Comparison of ENCODE assay signal across 1 cellular context in the genomic region with DNA sequence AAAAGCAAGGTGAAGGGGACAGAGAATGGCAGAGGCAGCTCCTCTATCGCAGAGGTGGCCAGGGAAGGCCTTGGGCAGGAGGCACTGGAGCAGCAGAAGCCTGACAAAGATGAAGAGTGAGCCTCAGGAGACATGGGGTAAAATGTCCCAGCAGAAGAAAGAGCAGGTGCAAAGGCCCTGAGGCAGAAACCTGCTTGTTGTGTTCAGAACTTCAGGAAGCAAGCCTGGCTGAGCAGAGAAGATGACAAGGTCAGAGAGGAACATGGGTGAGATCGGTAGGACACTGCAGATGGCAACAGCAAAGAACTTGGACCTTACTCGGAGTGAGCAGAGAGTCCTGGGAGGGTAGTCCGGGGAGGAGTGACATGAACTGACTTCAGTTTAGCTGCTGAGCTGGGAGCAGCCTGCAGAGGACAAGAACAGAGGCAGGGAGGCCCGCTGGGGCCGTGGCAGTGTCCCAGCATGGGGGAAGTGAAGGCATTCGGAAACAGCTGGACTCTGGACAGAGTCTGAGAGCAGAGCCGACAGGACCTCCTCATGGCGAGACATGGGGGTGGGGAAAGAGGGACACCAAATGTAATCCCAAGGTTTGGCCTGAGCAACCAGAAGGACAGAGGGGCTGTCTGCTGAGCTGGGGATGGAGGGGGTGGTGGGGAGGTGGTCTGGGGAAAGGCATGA.
TF ChIP-seq lines count a peak whose summit lies in the region.

No MANE protein-coding gene starts in this region.

TF ChIP-seq in HepG2, 621 proteins besides CTCF, POLR2A, EP300 and RAD21 (continued from another document and continues in another):
- TF ChIP-seq ZNF3 (CRISPR knock-in tag; IDR thresholded peaks at IDR 0.05) = no peak
- 0 out of 2 replicates have a peak, but pooled peaks have one; percentile 12 for TF ChIP-seq ZNF333 (CRISPR knock-in tag; IDR thresholded peaks at IDR 0.05; ENCODE audit: borderline replicate concordance)
- no peak for TF ChIP-seq MAF1 (CRISPR knock-in tag; IDR thresholded peaks at IDR 0.05; ENCODE audit: borderline replicate concordance)
- no peak for TF ChIP-seq ZNF674 (CRISPR knock-in tag; IDR thresholded peaks at IDR 0.05; ENCODE audit: low read depth)
- TF ChIP-seq MEIS2 (CRISPR knock-in tag; IDR thresholded peaks at IDR 0.05) = 0 out of 2 replicates have a peak, but pooled peaks have one; percentile 3
- TF ChIP-seq, protein P1, sequence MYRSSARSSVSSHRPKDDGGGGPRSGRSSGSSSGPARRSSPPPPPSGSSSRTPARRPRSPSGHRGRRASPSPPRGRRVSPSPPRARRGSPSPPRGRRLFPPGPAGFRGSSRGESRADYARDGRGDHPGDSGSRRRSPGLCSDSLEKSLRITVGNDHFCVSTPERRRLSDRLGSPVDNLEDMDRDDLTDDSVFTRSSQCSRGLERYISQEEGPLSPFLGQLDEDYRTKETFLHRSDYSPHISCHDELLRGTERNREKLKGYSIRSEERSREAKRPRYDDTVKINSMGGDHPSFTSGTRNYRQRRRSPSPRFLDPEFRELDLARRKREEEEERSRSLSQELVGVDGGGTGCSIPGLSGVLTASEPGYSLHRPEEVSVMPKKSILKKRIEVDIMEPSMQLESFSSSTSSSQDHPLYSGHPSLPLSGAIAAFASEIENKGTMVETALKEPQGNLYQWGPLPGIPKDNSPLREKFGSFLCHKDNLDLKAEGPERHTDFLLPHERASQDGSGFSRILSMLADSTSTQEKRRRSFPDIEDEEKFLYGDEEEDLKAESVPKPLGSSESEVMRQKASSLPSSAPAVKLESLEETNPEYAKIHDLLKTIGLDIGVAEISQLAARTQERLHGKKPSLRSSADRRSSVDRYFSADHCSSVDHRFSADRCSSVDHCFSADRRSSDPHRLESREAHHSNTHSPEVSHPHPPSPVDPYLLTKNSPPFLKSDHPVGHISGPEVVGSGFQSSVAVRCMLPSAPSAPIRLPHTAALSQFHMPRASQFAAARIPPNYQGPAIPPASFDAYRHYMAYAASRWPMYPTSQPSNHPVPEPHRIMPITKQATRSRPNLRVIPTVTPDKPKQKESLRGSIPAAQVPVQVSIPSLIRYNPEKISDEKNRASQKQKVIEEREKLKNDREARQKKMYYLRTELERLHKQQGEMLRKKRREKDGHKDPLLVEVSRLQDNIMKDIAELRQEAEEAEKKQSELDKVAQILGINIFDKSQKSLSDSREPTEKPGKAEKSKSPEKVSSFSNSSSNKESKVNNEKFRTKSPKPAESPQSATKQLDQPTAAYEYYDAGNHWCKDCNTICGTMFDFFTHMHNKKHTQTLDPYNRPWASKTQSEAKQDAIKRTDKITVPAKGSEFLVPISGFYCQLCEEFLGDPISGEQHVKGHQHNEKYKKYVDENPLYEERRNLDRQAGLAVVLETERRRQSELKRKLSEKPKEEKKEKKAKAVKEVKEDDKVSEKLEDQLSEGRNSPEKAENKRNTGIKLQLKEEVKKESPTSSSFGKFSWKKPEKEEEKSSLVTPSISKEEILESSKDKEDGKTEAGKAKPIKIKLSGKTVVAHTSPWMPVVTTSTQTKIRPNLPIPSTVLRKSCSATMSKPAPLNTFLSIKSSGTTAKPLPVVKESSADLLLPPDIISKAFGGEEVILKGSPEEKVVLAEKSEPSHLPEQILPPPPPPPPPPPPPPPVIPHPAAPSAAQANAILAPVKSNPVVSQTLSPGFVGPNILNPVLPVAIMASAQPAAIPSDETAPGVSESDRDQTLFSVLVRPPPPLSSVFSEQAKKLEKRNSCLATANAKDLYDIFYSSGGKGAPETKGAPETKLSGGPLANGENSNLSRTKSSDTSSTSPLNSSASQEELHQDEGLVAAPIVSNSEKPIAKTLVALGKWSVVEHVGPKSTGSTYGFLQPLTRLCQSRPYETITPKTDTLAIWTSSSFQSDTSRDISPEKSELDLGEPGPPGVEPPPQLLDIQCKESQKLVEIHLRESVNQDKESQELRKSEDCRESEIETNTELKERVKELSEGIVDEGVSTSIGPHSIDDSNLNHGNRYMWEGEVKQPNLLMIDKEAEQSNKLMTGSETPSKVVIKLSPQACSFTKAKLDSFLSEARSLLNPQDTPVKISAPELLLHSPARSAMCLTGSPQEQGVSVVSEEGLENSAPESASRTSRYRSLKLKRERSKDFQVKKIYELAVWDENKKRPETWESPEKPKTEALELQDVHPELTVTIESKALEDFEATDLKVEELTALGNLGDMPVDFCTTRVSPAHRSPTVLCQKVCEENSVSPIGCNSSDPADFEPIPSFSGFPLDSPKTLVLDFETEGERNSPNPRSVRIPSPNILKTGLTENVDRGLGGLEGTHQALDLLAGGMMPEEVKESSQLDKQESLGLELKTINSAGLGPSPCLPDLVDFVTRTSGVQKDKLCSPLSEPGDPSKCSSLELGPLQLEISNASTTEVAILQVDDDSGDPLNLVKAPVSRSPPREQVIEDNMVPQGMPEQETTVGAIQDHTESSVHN (CRISPR knock-in tag; IDR thresholded peaks at IDR 0.05) = 0 out of 2 replicates have a peak, but pooled peaks have one; percentile 23
- TF ChIP-seq, protein P2, sequence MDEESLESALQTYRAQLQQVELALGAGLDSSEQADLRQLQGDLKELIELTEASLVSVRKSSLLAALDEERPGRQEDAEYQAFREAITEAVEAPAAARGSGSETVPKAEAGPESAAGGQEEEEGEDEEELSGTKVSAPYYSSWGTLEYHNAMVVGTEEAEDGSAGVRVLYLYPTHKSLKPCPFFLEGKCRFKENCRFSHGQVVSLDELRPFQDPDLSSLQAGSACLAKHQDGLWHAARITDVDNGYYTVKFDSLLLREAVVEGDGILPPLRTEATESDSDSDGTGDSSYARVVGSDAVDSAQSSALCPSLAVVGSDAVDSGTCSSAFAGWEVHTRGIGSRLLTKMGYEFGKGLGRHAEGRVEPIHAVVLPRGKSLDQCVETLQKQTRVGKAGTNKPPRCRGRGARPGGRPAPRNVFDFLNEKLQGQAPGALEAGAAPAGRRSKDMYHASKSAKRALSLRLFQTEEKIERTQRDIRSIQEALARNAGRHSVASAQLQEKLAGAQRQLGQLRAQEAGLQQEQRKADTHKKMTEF (CRISPR knock-in tag; IDR thresholded peaks at IDR 0.05) = no peak
- no peak for TF ChIP-seq KLF15 (CRISPR knock-in tag; IDR thresholded peaks at IDR 0.05; ENCODE audit: borderline replicate concordance)
- peak; percentile 68; the same call in 1 of the 2 replicates for TF ChIP-seq ZNF691 (CRISPR knock-in tag; IDR thresholded peaks at IDR 0.05; ENCODE audit: borderline replicate concordance, low read depth)
- 0 out of 2 replicates have a peak, but pooled peaks have one; percentile 33 for TF ChIP-seq MXD1 (CRISPR knock-in tag; IDR thresholded peaks at IDR 0.05)
- no peak for TF ChIP-seq CAMTA2 (CRISPR knock-in tag; IDR thresholded peaks at IDR 0.05; ENCODE audit: borderline replicate concordance)
- 0 out of 2 replicates have a peak, but pooled peaks have one; percentile 7 for TF ChIP-seq ZMAT3 (CRISPR knock-in tag; conservative IDR thresholded peaks at IDR 0.05)
- TF ChIP-seq, protein P3, sequence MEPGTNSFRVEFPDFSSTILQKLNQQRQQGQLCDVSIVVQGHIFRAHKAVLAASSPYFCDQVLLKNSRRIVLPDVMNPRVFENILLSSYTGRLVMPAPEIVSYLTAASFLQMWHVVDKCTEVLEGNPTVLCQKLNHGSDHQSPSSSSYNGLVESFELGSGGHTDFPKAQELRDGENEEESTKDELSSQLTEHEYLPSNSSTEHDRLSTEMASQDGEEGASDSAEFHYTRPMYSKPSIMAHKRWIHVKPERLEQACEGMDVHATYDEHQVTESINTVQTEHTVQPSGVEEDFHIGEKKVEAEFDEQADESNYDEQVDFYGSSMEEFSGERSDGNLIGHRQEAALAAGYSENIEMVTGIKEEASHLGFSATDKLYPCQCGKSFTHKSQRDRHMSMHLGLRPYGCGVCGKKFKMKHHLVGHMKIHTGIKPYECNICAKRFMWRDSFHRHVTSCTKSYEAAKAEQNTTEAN (CRISPR knock-in tag; conservative IDR thresholded peaks at IDR 0.05) = no peak
- TF ChIP-seq, protein P4, sequence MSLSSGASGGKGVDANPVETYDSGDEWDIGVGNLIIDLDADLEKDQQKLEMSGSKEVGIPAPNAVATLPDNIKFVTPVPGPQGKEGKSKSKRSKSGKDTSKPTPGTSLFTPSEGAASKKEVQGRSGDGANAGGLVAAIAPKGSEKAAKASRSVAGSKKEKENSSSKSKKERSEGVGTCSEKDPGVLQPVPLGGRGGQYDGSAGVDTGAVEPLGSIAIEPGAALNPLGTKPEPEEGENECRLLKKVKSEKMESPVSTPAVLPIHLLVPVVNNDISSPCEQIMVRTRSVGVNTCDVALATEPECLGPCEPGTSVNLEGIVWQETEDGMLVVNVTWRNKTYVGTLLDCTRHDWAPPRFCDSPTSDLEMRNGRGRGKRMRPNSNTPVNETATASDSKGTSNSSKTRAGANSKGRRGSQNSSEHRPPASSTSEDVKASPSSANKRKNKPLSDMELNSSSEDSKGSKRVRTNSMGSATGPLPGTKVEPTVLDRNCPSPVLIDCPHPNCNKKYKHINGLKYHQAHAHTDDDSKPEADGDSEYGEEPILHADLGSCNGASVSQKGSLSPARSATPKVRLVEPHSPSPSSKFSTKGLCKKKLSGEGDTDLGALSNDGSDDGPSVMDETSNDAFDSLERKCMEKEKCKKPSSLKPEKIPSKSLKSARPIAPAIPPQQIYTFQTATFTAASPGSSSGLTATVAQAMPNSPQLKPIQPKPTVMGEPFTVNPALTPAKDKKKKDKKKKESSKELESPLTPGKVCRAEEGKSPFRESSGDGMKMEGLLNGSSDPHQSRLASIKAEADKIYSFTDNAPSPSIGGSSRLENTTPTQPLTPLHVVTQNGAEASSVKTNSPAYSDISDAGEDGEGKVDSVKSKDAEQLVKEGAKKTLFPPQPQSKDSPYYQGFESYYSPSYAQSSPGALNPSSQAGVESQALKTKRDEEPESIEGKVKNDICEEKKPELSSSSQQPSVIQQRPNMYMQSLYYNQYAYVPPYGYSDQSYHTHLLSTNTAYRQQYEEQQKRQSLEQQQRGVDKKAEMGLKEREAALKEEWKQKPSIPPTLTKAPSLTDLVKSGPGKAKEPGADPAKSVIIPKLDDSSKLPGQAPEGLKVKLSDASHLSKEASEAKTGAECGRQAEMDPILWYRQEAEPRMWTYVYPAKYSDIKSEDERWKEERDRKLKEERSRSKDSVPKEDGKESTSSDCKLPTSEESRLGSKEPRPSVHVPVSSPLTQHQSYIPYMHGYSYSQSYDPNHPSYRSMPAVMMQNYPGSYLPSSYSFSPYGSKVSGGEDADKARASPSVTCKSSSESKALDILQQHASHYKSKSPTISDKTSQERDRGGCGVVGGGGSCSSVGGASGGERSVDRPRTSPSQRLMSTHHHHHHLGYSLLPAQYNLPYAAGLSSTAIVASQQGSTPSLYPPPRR (CRISPR knock-in tag; IDR thresholded peaks at IDR 0.05; ENCODE audit: borderline replicate concordance) = 0 out of 2 replicates have a peak, but pooled peaks have one; percentile 22
- TF ChIP-seq RBFOX2 (IDR thresholded peaks at IDR 0.05; ENCODE audit: low read depth, low read length) = no peak
- peak; percentile 19; the same call in 1 of the 2 replicates for TF ChIP-seq SALL1 (CRISPR knock-in tag; IDR thresholded peaks at IDR 0.05)
- no peak for TF ChIP-seq ZNF800 (CRISPR knock-in tag; IDR thresholded peaks at IDR 0.05)
- no peak for TF ChIP-seq ZNF562 (CRISPR knock-in tag; IDR thresholded peaks at IDR 0.05; ENCODE audit: borderline replicate concordance)
- TF ChIP-seq ELF3 (CRISPR knock-in tag; IDR thresholded peaks at IDR 0.05) = no peak; the same call in 1 of the 2 replicates
- TF ChIP-seq ZNF12 (CRISPR knock-in tag; IDR thresholded peaks at IDR 0.05) = no peak
- peak; percentile 20; the same call in 1 of the 2 replicates for TF ChIP-seq ZNF768 (CRISPR knock-in tag; IDR thresholded peaks at IDR 0.05)
- TF ChIP-seq ZMYM3 (CRISPR knock-in tag; IDR thresholded peaks at IDR 0.05) = peak; percentile 78
- TF ChIP-seq HMGA1 (CRISPR knock-in tag; conservative IDR thresholded peaks at IDR 0.05) = no peak
- TF ChIP-seq HIVEP1 (CRISPR knock-in tag; IDR thresholded peaks at IDR 0.05) = no peak
- TF ChIP-seq NFRKB (IDR thresholded peaks at IDR 0.05) = no peak
- peak; percentile 31 for TF ChIP-seq ZFP91 (CRISPR knock-in tag; IDR thresholded peaks at IDR 0.05; ENCODE audit: borderline replicate concordance)
- TF ChIP-seq ZNF280B (CRISPR knock-in tag; IDR thresholded peaks at IDR 0.05; ENCODE audit: borderline replicate concordance) = peak; percentile 18; the same call in 1 of the 2 replicates
